Comparison of ENCODE assay signal across 20 cellular contexts in genomic region chr2:44671276-44671675, GRCh38.
DNase-seq lines count a peak whose midpoint lies in the region; TF ChIP-seq lines count a peak whose summit lies in the region.
"Had no signal": no experiment of that assay in that cellular context is flagged by ENCODE, and none has a peak within 500 bp of the region (broad histone marks: within the 10 kb centered on the region; RNA-seq: fewer than 3 reads in every experiment).

No MANE protein-coding gene starts in this region.

- H4K91ac ChIP-seq in H9 (ENCODE audit: insufficient read length, low read depth, low read length) = no peak overlapping the region

- H3K27ac Mint-ChIP-seq in H9 (no peak overlapping the region; a peak in 1 of 7 replicates), neural progenitor cell (no peak overlapping the region)
- H3K27ac Mint-ChIP-seq: CD4-positive, alpha-beta memory T cell; GM23338 had no signal

- H3K4me1 ChIP-seq in H9 (ENCODE audit: insufficient read depth, low read length) (peaks cover 2% of the 10 kb centered on the region; the same call in 1 of the 2 replicates), neural progenitor cell (peaks cover 46% of the 10 kb centered on the region)
- H3K4me1 ChIP-seq: A549 had no signal

- TF ChIP-seq POLR2A in lower leg skin (IDR thresholded peaks at IDR 0.05) = no peak

- no peak overlapping the region for H3K27ac ChIP-seq in H9 (ENCODE audit: insufficient read length, low read depth, low read length)
- H3K27ac ChIP-seq in WERI-Rb-1 = peak overlapping the region; percentile 25; the same call in 1 of the 2 replicates
- H3K27ac ChIP-seq in neural progenitor cell = peak overlapping the region; percentile 68
- H3K27ac ChIP-seq: A549 had no signal

- no peak overlapping the region for H3T11ph ChIP-seq in H9 (ENCODE audit: low read length)

- H3K79me1 ChIP-seq in H9 (ENCODE audit: insufficient read depth, low read depth, low read length, poor library complexity, severe bottlenecking) = no peaks in the 10 kb centered on the region

- H3K36me3 ChIP-seq in WERI-Rb-1 = no peaks in the 10 kb centered on the region
- no peaks in the 10 kb centered on the region for H3K36me3 ChIP-seq in neural progenitor cell

- no peak overlapping the region for H4K8ac ChIP-seq in H9 (replicated peaks; ENCODE audit: insufficient read length, low read depth, low read length)

- WGBS in H9 (ENCODE audit: extremely low coverage, insufficient read length, low lambda C conversion rate) = no CpG with 5 or more reads among the region's 2 CpGs
- WGBS in lower leg skin, 2 donors = 85 to 95% methylated on average over 2 of the region's 2 CpGs

- H3K36me3 Mint-ChIP-seq in H9 (ENCODE audit: insufficient read depth in 1 of 3, low read depth in 3 of 3) (no peaks in the 10 kb centered on the region), neural progenitor cell (no peaks in the 10 kb centered on the region)

- H4K20me1 ChIP-seq in H9 (ENCODE audit: control insufficient read depth, insufficient read depth, insufficient read length) = no peaks in the 10 kb centered on the region
- no peaks in the 10 kb centered on the region for H4K20me1 ChIP-seq in neural progenitor cell (ENCODE audit: low read depth)

- no peak overlapping the region for H2BK12ac ChIP-seq in H9 (ENCODE audit: insufficient read length, low read depth, low read length)

- no peak overlapping the region for H3K23ac ChIP-seq in H9 (ENCODE audit: insufficient read length, low read depth, low read length)

- no peak overlapping the region for H3K4me3 ChIP-seq in WERI-Rb-1 (ENCODE audit: low read depth, low read length)
- H3K4me3 ChIP-seq in neural progenitor cell = no peak overlapping the region
- H3K4me3 ChIP-seq in lower leg skin (ENCODE audit: low read depth, poor library complexity, severe bottlenecking) = no peak overlapping the region
- H3K4me3 ChIP-seq: A549, GM12878, GM23338 had no signal

- no peak overlapping the region for H4K5ac ChIP-seq in H9 (ENCODE audit: insufficient read length, low read depth, low read length)

- no peak overlapping the region for H3K56ac ChIP-seq in H9 (ENCODE audit: insufficient read length, low read depth, low read length)

- DNase-seq in H9 (no peak), WERI-Rb-1 (no peak), neural progenitor cell (ENCODE audit: low spot score) (no peak), DMS 273 (lab: John Stamatoyannopoulos, UW; ENCODE audit: unreplicated experiment) (no peak), lower leg skin (ENCODE audit: low spot score in 2 of 2) (no peak), DMS 273 treated with DMSO at 0.1 percent for 48 hours (lab: John Stamatoyannopoulos, UW) (no peak)
- DNase-seq: 8988T; ACHN; AML-193; C1 segment of cervical spinal cord; Calu3; CD4-positive, alpha-beta memory T cell; COR-L47; DMS79; EL; GDM1; HCEC 1CT had no signal

- no peak overlapping the region for H2BK5ac ChIP-seq in H9 (ENCODE audit: insufficient read length, low read length)

- no peaks in the 10 kb centered on the region for H3K79me2 ChIP-seq in H9 (ENCODE audit: insufficient read depth, low read length)
- no peaks in the 10 kb centered on the region for H3K79me2 ChIP-seq in neural progenitor cell (ENCODE audit: low read depth)

- no peak overlapping the region for H2BK120ac ChIP-seq in H9 (ENCODE audit: low read depth, low read length, poor library complexity, severe bottlenecking)

- no peaks in the 10 kb centered on the region for H3K23me2 ChIP-seq in H9 (ENCODE audit: insufficient read length, low read depth, low read length, poor library complexity, severe bottlenecking)

- H3K4me2 ChIP-seq in H9 (ENCODE audit: insufficient read depth, insufficient read length, low read length) = no peak overlapping the region
- H3K4me2 ChIP-seq in neural progenitor cell = no peak overlapping the region
- H3K4me2 ChIP-seq: A549, GM23338 had no signal

- no peak overlapping the region for H2AFZ ChIP-seq in H9 (ENCODE audit: low read length)
- H2AFZ ChIP-seq in neural progenitor cell (replicated peaks) = no peak overlapping the region
- H2AFZ ChIP-seq: GM23338 had no signal

- no peaks in the 10 kb centered on the region for H3K27me3 Mint-ChIP-seq in H9 (ENCODE audit: low read depth)
- H3K27me3 Mint-ChIP-seq in neural progenitor cell (ENCODE audit: insufficient read depth, low read depth) = peaks cover 2% of the 10 kb centered on the region
- H3K27me3 Mint-ChIP-seq: CD4-positive, alpha-beta memory T cell had no signal

- no peaks in the 10 kb centered on the region for H3K9me3 Mint-ChIP-seq in H9
- no peaks in the 10 kb centered on the region for H3K9me3 Mint-ChIP-seq in neural progenitor cell
- H3K9me3 Mint-ChIP-seq: CD4-positive, alpha-beta memory T cell; GM23338 had no signal

- H3K9me3 ChIP-seq in H9 (ENCODE audit: control insufficient read depth, low read depth, low read length) = no peaks in the 10 kb centered on the region
- H3K9me3 ChIP-seq in WERI-Rb-1 (ENCODE audit: severe bottlenecking) = no peaks in the 10 kb centered on the region
- H3K9me3 ChIP-seq in neural progenitor cell (ENCODE audit: low read depth) = no peaks in the 10 kb centered on the region
- H3K9me3 ChIP-seq: A549 had no signal

- H2BK15ac ChIP-seq in H9 (ENCODE audit: low read depth, low read length) = peak overlapping the region; percentile 95; the same call in 1 of the 2 replicates

- peaks cover 15 to 20% of the 10 kb centered on the region in 2 experiments for H3K4me1 Mint-ChIP-seq in H9
- no peaks in the 10 kb centered on the region for H3K4me1 Mint-ChIP-seq in neural progenitor cell

- no peak overlapping the region; the same call in 1 of the 2 replicates for H3K14ac ChIP-seq in H9 (ENCODE audit: insufficient read depth, low read length)

- H2AK5ac ChIP-seq in H9 (ENCODE audit: insufficient read length, low read length) = no peak overlapping the region

- no peak overlapping the region for H2BK20ac ChIP-seq in H9 (ENCODE audit: low read depth, low read length, poor library complexity, severe bottlenecking)

- peaks cover 53% of the 10 kb centered on the region for H3F3A ChIP-seq in neural progenitor cell (ENCODE audit: low read depth)

- intact Hi-C loops in lower leg skin (cut with DNase I; ENCODE audit: low total_unique reads) = no loop called here

- H3K18ac ChIP-seq in H9 (ENCODE audit: insufficient read length, low read depth, low read length) = peak overlapping the region; percentile 23

- H3K27me3 ChIP-seq in H9 (ENCODE audit: insufficient read depth, low read length) (no peaks in the 10 kb centered on the region), WERI-Rb-1 (ENCODE audit: insufficient read depth, low read depth, severe bottlenecking) (no peaks in the 10 kb centered on the region), neural progenitor cell (no peaks in the 10 kb centered on the region)

- H3K4ac ChIP-seq in H9 (ENCODE audit: low read depth, low read length) = no peak overlapping the region

- TF ChIP-seq CTCF in H9 (conservative IDR thresholded peaks at IDR 0.05) (no peak), WERI-Rb-1 (IDR thresholded peaks at IDR 0.05; ENCODE audit: low read depth, low read length) (no peak), neural progenitor cell (IDR thresholded peaks at IDR 0.05) (no peak), lower leg skin (IDR thresholded peaks at IDR 0.05) (no peak)

- H3K4me3 Mint-ChIP-seq in H9 (no peak overlapping the region), neural progenitor cell (no peak overlapping the region)
- H3K4me3 Mint-ChIP-seq: CD4-positive, alpha-beta memory T cell; GM23338 had no signal

- H3K9ac ChIP-seq in H9 (ENCODE audit: extremely low read depth, insufficient read length, low read length) = no peak overlapping the region
- no peak overlapping the region for H3K9ac ChIP-seq in neural progenitor cell
